Comparison of ENCODE assay signal across 1 cellular context in the genomic region with DNA sequence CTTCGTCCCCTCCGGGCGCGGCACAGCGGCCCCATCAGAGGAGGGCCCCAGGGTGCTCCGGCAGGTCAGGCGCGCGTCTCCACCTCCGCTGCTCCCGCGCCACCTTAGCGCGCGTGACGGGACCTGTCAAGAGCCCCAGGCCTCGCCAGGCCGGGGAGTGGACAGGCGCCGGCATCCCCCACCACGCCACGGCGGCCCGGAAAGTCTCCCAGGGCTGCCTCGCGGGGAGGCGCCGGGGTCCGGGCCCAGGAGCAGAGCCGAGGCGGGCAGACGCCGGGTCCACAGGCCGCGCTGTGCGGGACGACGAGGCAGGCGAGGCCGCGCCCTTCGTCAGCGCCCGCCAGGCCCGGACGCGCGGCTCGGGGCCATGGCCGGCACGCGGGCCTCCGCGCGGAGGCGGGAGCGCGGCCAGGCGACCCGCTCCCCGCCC.
TF ChIP-seq lines count a peak whose summit lies in the region.

No MANE protein-coding gene starts in this region.

TF ChIP-seq in HepG2, 621 proteins besides CTCF, POLR2A, EP300 and RAD21 (continued from another document):
- TF ChIP-seq AGO2 (optimal IDR thresholded peaks at IDR 0.05; ENCODE audit: low read depth, low read length) (peak; percentile 36), ZNF205 (CRISPR knock-in tag; IDR thresholded peaks at IDR 0.05) (0 out of 2 replicates have a peak, but pooled peaks have one; percentile 27), ZNF274 (CRISPR knock-in tag; IDR thresholded peaks at IDR 0.05) (peak; percentile 6; the same call in 1 of the 2 replicates), SP5 (CRISPR knock-in tag; IDR thresholded peaks at IDR 0.05; ENCODE audit: borderline replicate concordance, low read depth) (no peak), HDAC1 (CRISPR knock-in tag; IDR thresholded peaks at IDR 0.05) (0 out of 2 replicates have a peak, but pooled peaks have one; percentile 3), CCDC6 (CRISPR knock-in tag; IDR thresholded peaks at IDR 0.05) (0 out of 2 replicates have a peak, but pooled peaks have one; percentile 50), CBX1 (IDR thresholded peaks at IDR 0.05; ENCODE audit: low read depth) (no peak), KDM5B (CRISPR knock-in tag; IDR thresholded peaks at IDR 0.05; ENCODE audit: borderline replicate concordance) (peak; percentile 24; the same call in 1 of the 2 replicates), ZNF567 (CRISPR knock-in tag; IDR thresholded peaks at IDR 0.05; ENCODE audit: borderline replicate concordance) (no peak), ZNF451 (CRISPR knock-in tag; IDR thresholded peaks at IDR 0.05) (0 out of 2 replicates have a peak, but pooled peaks have one; percentile 19), ZNF652 (CRISPR knock-in tag; IDR thresholded peaks at IDR 0.05; ENCODE audit: borderline replicate concordance, low read depth) (no peak), ZNF768 (CRISPR knock-in tag; IDR thresholded peaks at IDR 0.05) (peak; percentile 20; the same call in 1 of the 2 replicates), PRMT3 (CRISPR knock-in tag; IDR thresholded peaks at IDR 0.05; ENCODE audit: borderline replicate concordance, low read depth) (no peak), ZNF264 (CRISPR knock-in tag; IDR thresholded peaks at IDR 0.05) (no peak), ZNF260 (CRISPR knock-in tag; IDR thresholded peaks at IDR 0.05; ENCODE audit: borderline replicate concordance, low read depth) (no peak), KLF6 (CRISPR knock-in tag; IDR thresholded peaks at IDR 0.05) (no peak), JDP2 (CRISPR knock-in tag; IDR thresholded peaks at IDR 0.05; ENCODE audit: borderline replicate concordance) (no peak), BRD4 (CRISPR knock-in tag; IDR thresholded peaks at IDR 0.05) (peak; percentile 64; the same call in 1 of the 2 replicates), HNF4A (CRISPR knock-in tag; IDR thresholded peaks at IDR 0.05) (no peak), PHF8 (CRISPR knock-in tag; IDR thresholded peaks at IDR 0.05) (peak; percentile 52), ZNF138 (CRISPR knock-in tag; IDR thresholded peaks at IDR 0.05; ENCODE audit: low read depth) (0 out of 2 replicates have a peak, but pooled peaks have one; percentile 0), ZSCAN29 (CRISPR knock-in tag; conservative IDR thresholded peaks at IDR 0.05) (0 out of 2 replicates have a peak, but pooled peaks have one; percentile 0), EED (CRISPR knock-in tag; IDR thresholded peaks at IDR 0.05) (peak; percentile 61; the same call in 1 of the 2 replicates), PAWR (CRISPR knock-in tag; IDR thresholded peaks at IDR 0.05; ENCODE audit: borderline replicate concordance) (no peak), ZNF816 (CRISPR knock-in tag; IDR thresholded peaks at IDR 0.05; ENCODE audit: borderline replicate concordance) (0 out of 2 replicates have a peak, but pooled peaks have one; percentile 57), PAX8 (CRISPR knock-in tag; IDR thresholded peaks at IDR 0.05; ENCODE audit: borderline replicate concordance) (no peak), DNMT3B (CRISPR knock-in tag; conservative IDR thresholded peaks at IDR 0.05) (no peak), RXRA (CRISPR knock-in tag; IDR thresholded peaks at IDR 0.05) (0 out of 2 replicates have a peak, but pooled peaks have one; percentile 42)
- TF ChIP-seq, protein P1, sequence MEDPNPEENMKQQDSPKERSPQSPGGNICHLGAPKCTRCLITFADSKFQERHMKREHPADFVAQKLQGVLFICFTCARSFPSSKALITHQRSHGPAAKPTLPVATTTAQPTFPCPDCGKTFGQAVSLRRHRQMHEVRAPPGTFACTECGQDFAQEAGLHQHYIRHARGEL (CRISPR knock-in tag; IDR thresholded peaks at IDR 0.05) = 0 out of 2 replicates have a peak, but pooled peaks have one; percentile 70
- TF ChIP-seq, protein P2, sequence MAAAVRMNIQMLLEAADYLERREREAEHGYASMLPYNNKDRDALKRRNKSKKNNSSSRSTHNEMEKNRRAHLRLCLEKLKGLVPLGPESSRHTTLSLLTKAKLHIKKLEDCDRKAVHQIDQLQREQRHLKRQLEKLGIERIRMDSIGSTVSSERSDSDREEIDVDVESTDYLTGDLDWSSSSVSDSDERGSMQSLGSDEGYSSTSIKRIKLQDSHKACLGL (CRISPR knock-in tag; IDR thresholded peaks at IDR 0.05) = no peak; the same call in 1 of the 2 replicates
- TF ChIP-seq, protein P3, sequence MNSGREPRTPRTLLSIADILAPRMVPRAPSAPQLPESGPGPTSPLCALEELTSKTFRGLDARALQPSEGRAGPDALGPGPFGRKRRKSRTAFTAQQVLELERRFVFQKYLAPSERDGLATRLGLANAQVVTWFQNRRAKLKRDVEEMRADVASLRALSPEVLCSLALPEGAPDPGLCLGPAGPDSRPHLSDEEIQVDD (CRISPR knock-in tag; IDR thresholded peaks at IDR 0.05; ENCODE audit: borderline replicate concordance) = 0 out of 2 replicates have a peak, but pooled peaks have one; percentile 14
- TF ChIP-seq, protein P4, sequence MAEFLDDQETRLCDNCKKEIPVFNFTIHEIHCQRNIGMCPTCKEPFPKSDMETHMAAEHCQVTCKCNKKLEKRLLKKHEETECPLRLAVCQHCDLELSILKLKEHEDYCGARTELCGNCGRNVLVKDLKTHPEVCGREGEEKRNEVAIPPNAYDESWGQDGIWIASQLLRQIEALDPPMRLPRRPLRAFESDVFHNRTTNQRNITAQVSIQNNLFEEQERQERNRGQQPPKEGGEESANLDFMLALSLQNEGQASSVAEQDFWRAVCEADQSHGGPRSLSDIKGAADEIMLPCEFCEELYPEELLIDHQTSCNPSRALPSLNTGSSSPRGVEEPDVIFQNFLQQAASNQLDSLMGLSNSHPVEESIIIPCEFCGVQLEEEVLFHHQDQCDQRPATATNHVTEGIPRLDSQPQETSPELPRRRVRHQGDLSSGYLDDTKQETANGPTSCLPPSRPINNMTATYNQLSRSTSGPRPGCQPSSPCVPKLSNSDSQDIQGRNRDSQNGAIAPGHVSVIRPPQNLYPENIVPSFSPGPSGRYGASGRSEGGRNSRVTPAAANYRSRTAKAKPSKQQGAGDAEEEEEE (CRISPR knock-in tag; IDR thresholded peaks at IDR 0.05; ENCODE audit: borderline replicate concordance) = no peak
- TF ChIP-seq, protein P5, sequence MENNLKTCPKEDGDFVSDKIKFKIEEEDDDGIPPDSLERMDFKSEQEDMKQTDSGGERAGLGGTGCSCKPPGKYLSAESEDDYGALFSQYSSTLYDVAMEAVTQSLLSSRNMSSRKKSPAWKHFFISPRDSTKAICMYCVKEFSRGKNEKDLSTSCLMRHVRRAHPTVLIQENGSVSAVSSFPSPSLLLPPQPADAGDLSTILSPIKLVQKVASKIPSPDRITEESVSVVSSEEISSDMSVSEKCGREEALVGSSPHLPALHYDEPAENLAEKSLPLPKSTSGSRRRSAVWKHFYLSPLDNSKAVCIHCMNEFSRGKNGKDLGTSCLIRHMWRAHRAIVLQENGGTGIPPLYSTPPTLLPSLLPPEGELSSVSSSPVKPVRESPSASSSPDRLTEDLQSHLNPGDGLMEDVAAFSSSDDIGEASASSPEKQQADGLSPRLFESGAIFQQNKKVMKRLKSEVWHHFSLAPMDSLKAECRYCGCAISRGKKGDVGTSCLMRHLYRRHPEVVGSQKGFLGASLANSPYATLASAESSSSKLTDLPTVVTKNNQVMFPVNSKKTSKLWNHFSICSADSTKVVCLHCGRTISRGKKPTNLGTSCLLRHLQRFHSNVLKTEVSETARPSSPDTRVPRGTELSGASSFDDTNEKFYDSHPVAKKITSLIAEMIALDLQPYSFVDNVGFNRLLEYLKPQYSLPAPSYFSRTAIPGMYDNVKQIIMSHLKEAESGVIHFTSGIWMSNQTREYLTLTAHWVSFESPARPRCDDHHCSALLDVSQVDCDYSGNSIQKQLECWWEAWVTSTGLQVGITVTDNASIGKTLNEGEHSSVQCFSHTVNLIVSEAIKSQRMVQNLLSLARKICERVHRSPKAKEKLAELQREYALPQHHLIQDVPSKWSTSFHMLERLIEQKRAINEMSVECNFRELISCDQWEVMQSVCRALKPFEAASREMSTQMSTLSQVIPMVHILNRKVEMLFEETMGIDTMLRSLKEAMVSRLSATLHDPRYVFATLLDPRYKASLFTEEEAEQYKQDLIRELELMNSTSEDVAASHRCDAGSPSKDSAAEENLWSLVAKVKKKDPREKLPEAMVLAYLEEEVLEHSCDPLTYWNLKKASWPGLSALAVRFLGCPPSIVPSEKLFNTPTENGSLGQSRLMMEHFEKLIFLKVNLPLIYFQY (CRISPR knock-in tag; IDR thresholded peaks at IDR 0.05; ENCODE audit: borderline replicate concordance) = no peak
- TF ChIP-seq, protein P6, sequence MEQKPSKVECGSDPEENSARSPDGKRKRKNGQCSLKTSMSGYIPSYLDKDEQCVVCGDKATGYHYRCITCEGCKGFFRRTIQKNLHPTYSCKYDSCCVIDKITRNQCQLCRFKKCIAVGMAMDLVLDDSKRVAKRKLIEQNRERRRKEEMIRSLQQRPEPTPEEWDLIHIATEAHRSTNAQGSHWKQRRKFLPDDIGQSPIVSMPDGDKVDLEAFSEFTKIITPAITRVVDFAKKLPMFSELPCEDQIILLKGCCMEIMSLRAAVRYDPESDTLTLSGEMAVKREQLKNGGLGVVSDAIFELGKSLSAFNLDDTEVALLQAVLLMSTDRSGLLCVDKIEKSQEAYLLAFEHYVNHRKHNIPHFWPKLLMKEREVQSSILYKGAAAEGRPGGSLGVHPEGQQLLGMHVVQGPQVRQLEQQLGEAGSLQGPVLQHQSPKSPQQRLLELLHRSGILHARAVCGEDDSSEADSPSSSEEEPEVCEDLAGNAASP (CRISPR knock-in tag; IDR thresholded peaks at IDR 0.05; ENCODE audit: borderline replicate concordance) = 0 out of 2 replicates have a peak, but pooled peaks have one; percentile 10
